13 cellular contexts compared by ENCODE assay signal in genomic region chr1:18282851-18283600, GRCh38.
A peak's percentile ranks its signal among the peaks of the same experiment; 100 is the strongest.
DNase-seq lines count a peak whose midpoint lies in the region; ATAC-seq and TF ChIP-seq lines count a peak whose summit lies in the region.
"Had no signal": no experiment of that assay in that cellular context is flagged by ENCODE, and none has a peak within 500 bp of the region (broad histone marks: within the 10 kb centered on the region; RNA-seq: fewer than 3 reads in every experiment).

No MANE protein-coding gene starts in this region.

- H3K4me1 ChIP-seq in A673 (ENCODE audit: insufficient read depth, low read length, poor library complexity, severe bottlenecking) (peaks cover 12% of the 10 kb centered on the region), GM23338 (ENCODE audit: insufficient read depth) (peaks cover 53% of the 10 kb centered on the region)
- H3K4me1 ChIP-seq: psoas muscle, SJCRH30 had no signal

- H2AFZ ChIP-seq in GM23338 = no peak overlapping the region

- no TSS peak for BruUV-seq in A673 (replicated peaks; lab: Mats Ljungman, UMichigan)

- peaks cover 5% of the 10 kb centered on the region; the same call in 1 of the 2 replicates for H3F3A ChIP-seq in GM23338 (replicated peaks; ENCODE audit: low read depth)

- H4K20me1 ChIP-seq in GM23338 (replicated peaks; ENCODE audit: insufficient read depth) = no peaks in the 10 kb centered on the region

- no peaks in the 10 kb centered on the region for H3K27me3 ChIP-seq in A673 (replicated peaks; ENCODE audit: insufficient read depth, low read depth, low read length, poor library complexity)
- H3K27me3 ChIP-seq in GM23338 (ENCODE audit: insufficient read depth) = no peaks in the 10 kb centered on the region

- H3K4me1 Mint-ChIP-seq in GM23338 = peaks cover 70% of the 10 kb centered on the region

- CTCF ChIA-PET in A673 (lab: Charles Lee) = no interaction called here

- H3K27me3 Mint-ChIP-seq in GM23338 (ENCODE audit: insufficient read depth, low read depth, poor library complexity) = peaks cover 29% of the 10 kb centered on the region

- no peaks in the 10 kb centered on the region for H3K9me3 Mint-ChIP-seq in GM23338
- H3K9me3 Mint-ChIP-seq: dendritic cell treated with granulocyte-macrophage colony-stimulating factor and Interleukin-4, amounts not matched to agents 40 ng/mL and 50 ng/mL, for 4 days had no signal

- no peaks in the 10 kb centered on the region for H3K9me2 ChIP-seq in GM23338 (ENCODE audit: insufficient read depth)

- H3K36me3 ChIP-seq in A673 (ENCODE audit: insufficient read depth, low read length, poor library complexity, severe bottlenecking) = no peaks in the 10 kb centered on the region
- H3K36me3 ChIP-seq in GM23338 (ENCODE audit: insufficient read depth) = no peaks in the 10 kb centered on the region
- H3K36me3 ChIP-seq: SJCRH30 had no signal

- H3K4me3 ChIP-seq in A673 (ENCODE audit: low read depth, low read length, poor library complexity, severe bottlenecking) (no peak overlapping the region), GM23338 (no peak overlapping the region)
- H3K4me3 ChIP-seq: psoas muscle, SJCRH30 had no signal

- DNase-seq in A673 (ENCODE audit: low spot score) (peak; percentile 45), GM23338 (ENCODE audit: low spot score) (peak; percentile 86), NCI-H510A (lab: John Stamatoyannopoulos, UW) (peak; percentile 73), cerebellar nuclear complex (lab: John Stamatoyannopoulos, UW) (peak; percentile 26 to 53), SIG-M5 treated with dmso at 0.1 percent for 504 hours (lab: John Stamatoyannopoulos, UW; ENCODE audit: unreplicated experiment) (no peak)
- no peak for DNase-seq in effector CD4-positive, alpha-beta T cell
- DNase-seq: HCEC 1CT, midbrain, psoas muscle had no signal

- no peaks in the 10 kb centered on the region for H3K9me3 ChIP-seq in A673 (ENCODE audit: low read depth, low read length, poor library complexity, severe bottlenecking)
- H3K9me3 ChIP-seq: psoas muscle, SJCRH30 had no signal

- no peak overlapping the region for H3K27ac ChIP-seq in A673 (ENCODE audit: low read depth, low read length, poor library complexity, severe bottlenecking)
- no peak overlapping the region for H3K27ac ChIP-seq in GM23338 (ENCODE audit: low read depth)
- H3K27ac ChIP-seq: psoas muscle, SJCRH30 had no signal

- H3K27ac Mint-ChIP-seq in GM23338 = no peak overlapping the region
- H3K27ac Mint-ChIP-seq: dendritic cell treated with granulocyte-macrophage colony-stimulating factor and Interleukin-4, amounts not matched to agents 40 ng/mL and 50 ng/mL, for 4 days had no signal

- H3K4me2 ChIP-seq in GM23338 = peak overlapping the region; percentile 68

- TF ChIP-seq CTCF in A673 (conservative IDR thresholded peaks at IDR 0.05; ENCODE audit: low read depth, low read length) (no peak), GM23338 (conservative IDR thresholded peaks at IDR 0.05; ENCODE audit: low read depth in 2 of 2) (no peak)

- POLR2A ChIA-PET in A673 (lab: Charles Lee; ENCODE audit: low non-redundant PET) = no interaction called here

- no peaks in the 10 kb centered on the region for H3K79me2 ChIP-seq in GM23338 (replicated peaks; ENCODE audit: insufficient read depth)

- intact Hi-C loops in A673 (cut with micrococcal nuclease; ENCODE audit: unreplicated experiment) = no loop called here

- ATAC-seq in GM23338 (peak; percentile 48), HG03457 (IDR thresholded peaks at IDR 0.05; ENCODE audit: unreplicated experiment) (no peak), GM19328 (IDR thresholded peaks at IDR 0.05; ENCODE audit: unreplicated experiment) (no peak)
- ATAC-seq: psoas muscle had no signal

- no peak overlapping the region for H3K4me3 Mint-ChIP-seq in GM23338
- H3K4me3 Mint-ChIP-seq: dendritic cell treated with granulocyte-macrophage colony-stimulating factor and Interleukin-4, amounts not matched to agents 40 ng/mL and 50 ng/mL, for 4 days had no signal

- no peaks in the 10 kb centered on the region for H3K36me3 Mint-ChIP-seq in GM23338 (ENCODE audit: low read depth)

TF ChIP-seq in GM23338, 12 proteins besides CTCF, POLR2A, EP300 and RAD21 (continues in another document):
- TF ChIP-seq, protein P1, sequence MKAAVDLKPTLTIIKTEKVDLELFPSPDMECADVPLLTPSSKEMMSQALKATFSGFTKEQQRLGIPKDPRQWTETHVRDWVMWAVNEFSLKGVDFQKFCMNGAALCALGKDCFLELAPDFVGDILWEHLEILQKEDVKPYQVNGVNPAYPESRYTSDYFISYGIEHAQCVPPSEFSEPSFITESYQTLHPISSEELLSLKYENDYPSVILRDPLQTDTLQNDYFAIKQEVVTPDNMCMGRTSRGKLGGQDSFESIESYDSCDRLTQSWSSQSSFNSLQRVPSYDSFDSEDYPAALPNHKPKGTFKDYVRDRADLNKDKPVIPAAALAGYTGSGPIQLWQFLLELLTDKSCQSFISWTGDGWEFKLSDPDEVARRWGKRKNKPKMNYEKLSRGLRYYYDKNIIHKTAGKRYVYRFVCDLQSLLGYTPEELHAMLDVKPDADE (IDR thresholded peaks at IDR 0.05) = no peak
- TF ChIP-seq, protein P2, sequence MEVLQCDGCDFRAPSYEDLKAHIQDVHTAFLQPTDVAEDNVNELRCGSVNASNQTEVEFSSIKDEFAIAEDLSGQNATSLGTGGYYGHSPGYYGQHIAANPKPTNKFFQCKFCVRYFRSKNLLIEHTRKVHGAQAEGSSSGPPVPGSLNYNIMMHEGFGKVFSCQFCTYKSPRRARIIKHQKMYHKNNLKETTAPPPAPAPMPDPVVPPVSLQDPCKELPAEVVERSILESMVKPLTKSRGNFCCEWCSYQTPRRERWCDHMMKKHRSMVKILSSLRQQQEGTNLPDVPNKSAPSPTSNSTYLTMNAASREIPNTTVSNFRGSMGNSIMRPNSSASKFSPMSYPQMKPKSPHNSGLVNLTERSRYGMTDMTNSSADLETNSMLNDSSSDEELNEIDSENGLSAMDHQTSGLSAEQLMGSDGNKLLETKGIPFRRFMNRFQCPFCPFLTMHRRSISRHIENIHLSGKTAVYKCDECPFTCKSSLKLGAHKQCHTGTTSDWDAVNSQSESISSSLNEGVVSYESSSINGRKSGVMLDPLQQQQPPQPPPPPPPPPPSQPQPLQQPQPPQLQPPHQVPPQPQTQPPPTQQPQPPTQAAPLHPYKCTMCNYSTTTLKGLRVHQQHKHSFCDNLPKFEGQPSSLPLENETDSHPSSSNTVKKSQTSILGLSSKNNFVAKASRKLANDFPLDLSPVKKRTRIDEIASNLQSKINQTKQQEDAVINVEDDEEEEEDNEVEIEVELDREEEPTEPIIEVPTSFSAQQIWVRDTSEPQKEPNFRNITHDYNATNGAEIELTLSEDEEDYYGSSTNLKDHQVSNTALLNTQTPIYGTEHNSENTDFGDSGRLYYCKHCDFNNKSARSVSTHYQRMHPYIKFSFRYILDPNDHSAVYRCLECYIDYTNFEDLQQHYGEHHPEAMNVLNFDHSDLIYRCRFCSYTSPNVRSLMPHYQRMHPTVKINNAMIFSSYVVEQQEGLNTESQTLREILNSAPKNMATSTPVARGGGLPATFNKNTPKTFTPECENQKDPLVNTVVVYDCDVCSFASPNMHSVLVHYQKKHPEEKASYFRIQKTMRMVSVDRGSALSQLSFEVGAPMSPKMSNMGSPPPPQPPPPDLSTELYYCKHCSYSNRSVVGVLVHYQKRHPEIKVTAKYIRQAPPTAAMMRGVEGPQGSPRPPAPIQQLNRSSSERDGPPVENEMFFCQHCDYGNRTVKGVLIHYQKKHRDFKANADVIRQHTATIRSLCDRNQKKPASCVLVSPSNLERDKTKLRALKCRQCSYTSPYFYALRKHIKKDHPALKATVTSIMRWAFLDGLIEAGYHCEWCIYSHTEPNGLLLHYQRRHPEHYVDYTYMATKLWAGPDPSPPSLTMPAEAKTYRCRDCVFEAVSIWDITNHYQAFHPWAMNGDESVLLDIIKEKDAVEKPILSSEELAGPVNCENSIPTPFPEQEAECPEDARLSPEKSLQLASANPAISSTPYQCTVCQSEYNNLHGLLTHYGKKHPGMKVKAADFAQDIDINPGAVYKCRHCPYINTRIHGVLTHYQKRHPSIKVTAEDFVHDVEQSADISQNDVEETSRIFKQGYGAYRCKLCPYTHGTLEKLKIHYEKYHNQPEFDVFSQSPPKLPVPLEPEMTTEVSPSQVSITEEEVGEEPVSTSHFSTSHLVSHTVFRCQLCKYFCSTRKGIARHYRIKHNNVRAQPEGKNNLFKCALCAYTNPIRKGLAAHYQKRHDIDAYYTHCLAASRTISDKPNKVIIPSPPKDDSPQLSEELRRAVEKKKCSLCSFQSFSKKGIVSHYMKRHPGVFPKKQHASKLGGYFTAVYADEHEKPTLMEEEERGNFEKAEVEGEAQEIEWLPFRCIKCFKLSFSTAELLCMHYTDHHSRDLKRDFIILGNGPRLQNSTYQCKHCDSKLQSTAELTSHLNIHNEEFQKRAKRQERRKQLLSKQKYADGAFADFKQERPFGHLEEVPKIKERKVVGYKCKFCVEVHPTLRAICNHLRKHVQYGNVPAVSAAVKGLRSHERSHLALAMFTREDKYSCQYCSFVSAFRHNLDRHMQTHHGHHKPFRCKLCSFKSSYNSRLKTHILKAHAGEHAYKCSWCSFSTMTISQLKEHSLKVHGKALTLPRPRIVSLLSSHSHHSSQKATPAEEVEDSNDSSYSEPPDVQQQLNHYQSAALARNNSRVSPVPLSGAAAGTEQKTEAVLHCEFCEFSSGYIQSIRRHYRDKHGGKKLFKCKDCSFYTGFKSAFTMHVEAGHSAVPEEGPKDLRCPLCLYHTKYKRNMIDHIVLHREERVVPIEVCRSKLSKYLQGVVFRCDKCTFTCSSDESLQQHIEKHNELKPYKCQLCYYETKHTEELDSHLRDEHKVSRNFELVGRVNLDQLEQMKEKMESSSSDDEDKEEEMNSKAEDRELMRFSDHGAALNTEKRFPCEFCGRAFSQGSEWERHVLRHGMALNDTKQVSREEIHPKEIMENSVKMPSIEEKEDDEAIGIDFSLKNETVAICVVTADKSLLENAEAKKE (CRISPR knock-in tag; IDR thresholded peaks at IDR 0.05) = no peak

Comparison
In these comparisons a context has a peak if more than half of its experiments do, and no peak if none do; other contexts are left out.
1. DNase-seq: peak in A673 (single experiment), GM23338 (single experiment), NCI-H510A (single experiment) and cerebellar nuclear complex (2 of 2); none in effector CD4-positive, alpha-beta T cell (single experiment) and SIG-M5 treated with dmso at 0.1 percent for 504 hours (single experiment).